In genomic region chr18:3306391-3306790, GRCh38 we compare ENCODE assay signal across 20 cellular contexts. TPM values are rescaled to one million over a fixed set of nuclear protein-coding genes. Genes with fewer than 3 reads are reported as not detected.
DNase-seq lines count a peak whose midpoint lies in the region; ATAC-seq and TF ChIP-seq lines count a peak whose summit lies in the region.
"Had no signal": no experiment of that assay in that cellular context is flagged by ENCODE, and none has a peak within 500 bp of the region (broad histone marks: within the 10 kb centered on the region; RNA-seq: fewer than 3 reads in every experiment).

No MANE protein-coding gene starts in this region.

- BruUV-seq in PC-3 (replicated peaks; lab: Mats Ljungman, UMichigan) = no TSS peak
- BruUV-seq in mammary epithelial cell (replicated peaks; lab: Mats Ljungman, UMichigan) = no TSS peak

- WGBS in mammary epithelial cell (ENCODE audit: low coverage, missing lambda C conversion rate) = 43% methylated on average over 3 of the region's 3 CpGs

- peaks cover 16% of the 10 kb centered on the region for H3K4me1 Mint-ChIP-seq in GM23338
- H3K4me1 Mint-ChIP-seq: naive B cell had no signal

- H3K9me3 ChIP-seq in PC-3 (ENCODE audit: low read length) = no peaks in the 10 kb centered on the region
- no peaks in the 10 kb centered on the region for H3K9me3 ChIP-seq in mammary epithelial cell (replicated peaks; ENCODE audit: insufficient read depth, low read length)
- H3K9me3 ChIP-seq in MM.1S (replicated peaks; ENCODE audit: insufficient read depth, low read length) = no peaks in the 10 kb centered on the region
- H3K9me3 ChIP-seq: right lobe of liver had no signal

- no peaks in the 10 kb centered on the region for H3K27me3 Mint-ChIP-seq in GM23338 (ENCODE audit: insufficient read depth, low read depth, poor library complexity)
- H3K27me3 Mint-ChIP-seq: type B pancreatic cell had no signal

- intact Hi-C loops in PC-3 (cut with micrococcal nuclease) (no loop called here), mammary epithelial cell (cut with micrococcal nuclease) (loop anchor here (2.0 kb wide), 1 partner anchor 14 kb away; no protein-coding TSS in a partner anchor)

- H3K9me2 ChIP-seq in GM23338 (ENCODE audit: insufficient read depth) = no peaks in the 10 kb centered on the region
- no peaks in the 10 kb centered on the region for H3K9me2 ChIP-seq in PC-3 (replicated peaks; ENCODE audit: low read length)
- no peaks in the 10 kb centered on the region for H3K9me2 ChIP-seq in MM.1S (replicated peaks; ENCODE audit: insufficient read depth, low read length)

- no peak overlapping the region for H3K27ac ChIP-seq in GM23338 (ENCODE audit: low read depth)
- peak overlapping the region; percentile 57 for H3K27ac ChIP-seq in PC-3 (ENCODE audit: low read length)
- peak overlapping the region; percentile 96 for H3K27ac ChIP-seq in mammary epithelial cell (ENCODE audit: insufficient read depth, low read depth, low read length)
- H3K27ac ChIP-seq in MM.1S (ENCODE audit: low read length) = no peak overlapping the region
- H3K27ac ChIP-seq: parathyroid adenoma, right lobe of liver had no signal

- H3K4me3 Mint-ChIP-seq in GM23338 = no peak overlapping the region
- H3K4me3 Mint-ChIP-seq: naive B cell, T-cell, type B pancreatic cell had no signal

- H3K4me3 ChIP-seq in GM23338 (no peak overlapping the region), PC-3 (ENCODE audit: low read length) (no peak overlapping the region), mammary epithelial cell (replicated peaks in 1 of 3; ENCODE audit: insufficient read depth in 1 of 3, low read depth in 2 of 3, low read length in 3 of 3) (no peak overlapping the region), MM.1S (ENCODE audit: low read length) (no peak overlapping the region)
- H3K4me3 ChIP-seq: lung, right lobe of liver had no signal

- no peak for DNase-seq in GM23338 (ENCODE audit: low spot score)
- DNase-seq in PC-3 = peak; percentile 18
- peak; percentile 34 for DNase-seq in mammary epithelial cell
- DNase-seq in lung microvascular endothelial cell (ENCODE audit: low read depth in 2 of 2) = peak; percentile 27 to 29
- no peak for DNase-seq in glomerular visceral epithelial cell (ENCODE audit: extremely low spot score)
- DNase-seq in MM.1S = no peak
- no peak for DNase-seq in NCI-H2196 treated with DMSO at 0.1 percent for 48 hours (lab: John Stamatoyannopoulos, UW; ENCODE audit: unreplicated experiment)
- DNase-seq: AML-193; central memory CD4-positive, alpha-beta T cell; COR-L47; naive B cell; NCI-H2081; NCI-H510A treated with DMSO at 0.1 percent for 48 hours; right lobe of liver; SHP77 treated with DMSO at 0.1 percent for 48 hours; stimulated activated naive CD8-positive, alpha-beta T cell treated with anti-CD3 and anti-CD28 coated beads, Interleukin-15, Interleukin-2, amounts not matched to agents 100 U/mL and 50 U/mL, for 24 hours; T-cell had no signal

- no peaks in the 10 kb centered on the region for H3K36me3 ChIP-seq in GM23338 (ENCODE audit: insufficient read depth)
- H3K36me3 ChIP-seq in PC-3 (ENCODE audit: low read depth, low read length) = no peaks in the 10 kb centered on the region
- H3K36me3 ChIP-seq in mammary epithelial cell (ENCODE audit: insufficient read depth, low read length) = no peaks in the 10 kb centered on the region
- H3K36me3 ChIP-seq in MM.1S (replicated peaks; ENCODE audit: insufficient read depth, low read length) = no peaks in the 10 kb centered on the region
- H3K36me3 ChIP-seq: right lobe of liver had no signal

- no peaks in the 10 kb centered on the region for H4K20me1 ChIP-seq in GM23338 (replicated peaks; ENCODE audit: insufficient read depth)
- no peaks in the 10 kb centered on the region for H4K20me1 ChIP-seq in PC-3 (ENCODE audit: low read length)
- no peaks in the 10 kb centered on the region for H4K20me1 ChIP-seq in mammary epithelial cell (ENCODE audit: insufficient read depth, low read length)
- no peaks in the 10 kb centered on the region for H4K20me1 ChIP-seq in MM.1S (ENCODE audit: insufficient read depth, low read length)

- POLR2A ChIA-PET in PC-3 (lab: Charles Lee; ENCODE audit: unreplicated experiment) = interaction anchor here (0.7 kb wide), 1 partner anchor 267 kb away, joined by 3 read pairs; no protein-coding TSS in a partner anchor

- H3K4me1 ChIP-seq in GM23338 (ENCODE audit: insufficient read depth) (peaks cover 16% of the 10 kb centered on the region), PC-3 (ENCODE audit: insufficient read depth, low read length) (peaks cover 16% of the 10 kb centered on the region), mammary epithelial cell (ENCODE audit: insufficient read depth, low read length) (peaks cover 23% of the 10 kb centered on the region), MM.1S (ENCODE audit: low read length) (no peaks in the 10 kb centered on the region)
- H3K4me1 ChIP-seq: parathyroid adenoma, right lobe of liver had no signal

- H3K79me2 ChIP-seq in GM23338 (replicated peaks; ENCODE audit: insufficient read depth) (no peaks in the 10 kb centered on the region), PC-3 (ENCODE audit: low read length) (no peaks in the 10 kb centered on the region), mammary epithelial cell (ENCODE audit: insufficient read depth, low read length) (no peaks in the 10 kb centered on the region), MM.1S (ENCODE audit: low read length) (no peaks in the 10 kb centered on the region)
- H3K79me2 ChIP-seq: parathyroid adenoma had no signal

- H3F3A ChIP-seq in GM23338 (replicated peaks; ENCODE audit: low read depth) (peaks cover 8% of the 10 kb centered on the region; the same call in 1 of the 2 replicates), PC-3 (ENCODE audit: low read length, unreplicated experiment) (no peaks in the 10 kb centered on the region), MM.1S (ENCODE audit: insufficient read depth, low read length) (no peaks in the 10 kb centered on the region)

- H3K4me2 ChIP-seq in GM23338 (no peak overlapping the region), PC-3 (ENCODE audit: low read length) (peak overlapping the region; percentile 12; the same call in 1 of the 2 replicates), mammary epithelial cell (ENCODE audit: insufficient read depth, low read depth, low read length) (peak overlapping the region; percentile 72), MM.1S (ENCODE audit: low read depth, low read length) (no peak overlapping the region)

- H3K9ac ChIP-seq in PC-3 (ENCODE audit: low read length) (no peak overlapping the region), mammary epithelial cell (ENCODE audit: insufficient read depth, low read length) (peak overlapping the region; percentile 80), MM.1S (ENCODE audit: low read length) (no peak overlapping the region)
- H3K9ac ChIP-seq: parathyroid adenoma had no signal

- peak overlapping the region; percentile 90; the same call in 1 of the 2 replicates for H2AFZ ChIP-seq in GM23338
- peak overlapping the region; percentile 5; the same call in 1 of the 2 replicates for H2AFZ ChIP-seq in PC-3 (ENCODE audit: low read length)
- peak overlapping the region; percentile 24 for H2AFZ ChIP-seq in mammary epithelial cell (ENCODE audit: low read depth, low read length)
- no peak overlapping the region for H2AFZ ChIP-seq in MM.1S (ENCODE audit: low read length)
- H2AFZ ChIP-seq: parathyroid adenoma had no signal

- no peaks in the 10 kb centered on the region for H3K36me3 Mint-ChIP-seq in GM23338 (ENCODE audit: low read depth)
- H3K36me3 Mint-ChIP-seq: naive B cell, T-cell, type B pancreatic cell had no signal

- CTCF ChIA-PET in PC-3 (lab: Charles Lee) (no interaction called here), mammary epithelial cell (lab: Charles Lee; ENCODE audit: low non-redundant PET) (interaction anchor here (0.6 kb wide), 1 partner anchor 287 kb away, joined by 3 read pairs; no protein-coding TSS in a partner anchor)

- H3K9me3 Mint-ChIP-seq in GM23338 = no peaks in the 10 kb centered on the region; the same call in 2 of the 3 replicates
- H3K9me3 Mint-ChIP-seq: naive B cell, T-cell, type B pancreatic cell had no signal

- H3K27me3 ChIP-seq in GM23338 (ENCODE audit: insufficient read depth) (no peaks in the 10 kb centered on the region), PC-3 (ENCODE audit: low read length) (no peaks in the 10 kb centered on the region), mammary epithelial cell (ENCODE audit: insufficient read depth, low read length) (no peaks in the 10 kb centered on the region), MM.1S (replicated peaks; ENCODE audit: insufficient read depth, low read length) (no peaks in the 10 kb centered on the region)
- H3K27me3 ChIP-seq: right lobe of liver had no signal

- TF ChIP-seq CTCF in GM23338 (conservative IDR thresholded peaks at IDR 0.05; ENCODE audit: low read depth in 2 of 2) (no peak), PC-3 (conservative IDR thresholded peaks at IDR 0.05; ENCODE audit: low read depth, low read length) (no peak), mammary epithelial cell (conservative IDR thresholded peaks at IDR 0.05 in 1 of 2, IDR thresholded peaks at IDR 0.05 in 1 of 2; ENCODE audit: extremely low read depth in 1 of 2, insufficient read depth in 1 of 2, low read depth in 1 of 2, low read length in 2 of 2) (no peak), MM.1S (IDR thresholded peaks at IDR 0.05; ENCODE audit: low read length) (no peak)

- in situ Hi-C loops in mammary epithelial cell (cut with MboI; ENCODE audit: low sequenced_read_pairs in 2 of 2) = loop anchor here in 1 of 2 donors (5.0 kb wide), 1 partner anchor 141 kb away; no protein-coding TSS in a partner anchor

- dilution Hi-C loops in mammary epithelial cell (cut with HindIII; ENCODE audit: low sequenced_read_pairs) = loop anchor here (10.0 kb wide), 1 partner anchor 148 kb away; the partner anchor contains the start of gene TGIF1

- ATAC-seq in GM23338 (no peak), PC-3 (no peak)
- ATAC-seq: right lobe of liver, T-cell had no signal

- no peak overlapping the region for H3K27ac Mint-ChIP-seq in GM23338
- H3K27ac Mint-ChIP-seq: type B pancreatic cell had no signal

RNA-seq across cellular contexts. Expression of gene MYL12B, which starts 44.5 kb away (rescaled TPM):
- total RNA-seq in GM23338 (2014; rRNA removed; shearing (Covaris generic)) = 152 and 165 TPM in 2 replicates
- polyA plus RNA-seq in GM23338 (2016; fragmentation: Nextera tagmentation; extraction: Ambion mirVana) (282 and 330 TPM in 2 replicates), mammary epithelial cell (914 TPM)
- total RNA-seq in PC-3 (2014; rRNA removed) (233 and 308 TPM in 2 replicates), mammary epithelial cell (100 to 1,000 TPM; 464 to 468 TPM), lung microvascular endothelial cell (736 and 834 TPM in 2 replicates)
- 331 TPM for polyA minus RNA-seq in mammary epithelial cell

RNA-seq across cellular contexts. Expression of gene MYL12A, which starts 58.8 kb away (rescaled TPM):
- 206 and 244 TPM in 2 replicates for total RNA-seq in GM23338 (2014; rRNA removed; shearing (Covaris generic))
- 475 and 502 TPM in 2 replicates for polyA plus RNA-seq in GM23338 (2016; fragmentation: Nextera tagmentation; extraction: Ambion mirVana)
- 254 and 329 TPM in 2 replicates for total RNA-seq in PC-3 (2014; rRNA removed)
- total RNA-seq in mammary epithelial cell = 100 to 1,000 TPM; 429 to 570 TPM
- 487 TPM for polyA plus RNA-seq in mammary epithelial cell
- 414 TPM for polyA minus RNA-seq in mammary epithelial cell
- 943 and 1,280 TPM in 2 replicates for total RNA-seq in lung microvascular endothelial cell

Comparison
In these comparisons a context has a peak if more than half of its experiments do, and no peak if none do; other contexts are left out.
1. DNase-seq: peak in PC-3 (single experiment), mammary epithelial cell (single experiment) and lung microvascular endothelial cell (2 of 2); none in GM23338 (single experiment), glomerular visceral epithelial cell (single experiment), MM.1S (single experiment) and NCI-H2196 treated with DMSO at 0.1 percent for 48 hours (single experiment).
2. H3K27ac ChIP-seq: peak in PC-3 (single experiment) and mammary epithelial cell (single experiment); none in GM23338 (single experiment) and MM.1S (single experiment).
3. H3K4me2 ChIP-seq: peak in PC-3 (single experiment) and mammary epithelial cell (single experiment); none in GM23338 (single experiment) and MM.1S (single experiment).